ENCODE assay signal across 21 cellular contexts in genomic region chr16:87336850-87337240, GRCh38.
"Had no signal": no experiment of that assay in that cellular context is flagged by ENCODE, and none has a peak within 500 bp of the region (broad histone marks: within the 10 kb centered on the region; RNA-seq: fewer than 3 reads in every experiment).

No MANE protein-coding gene starts in this region.

- H3K79me2 ChIP-seq: hepatocyte had no signal

- ATAC-seq: T-cell had no signal

- H3K27ac Mint-ChIP-seq: activated CD4-positive, alpha-beta T cell treated with anti-CD3 and anti-CD28 coated beads, Interleukin-2, amount 10 ng/mL, durations not matched to agents 7 days and 5 days; dendritic cell treated with granulocyte-macrophage colony-stimulating factor and Interleukin-4, amounts not matched to agents 40 ng/mL and 50 ng/mL, for 4 days; nephron; type B pancreatic cell had no signal

- H3K4me3 ChIP-seq: adrenal gland, breast epithelium, esophagus squamous epithelium, hepatocyte, stomach had no signal

- H3K4me3 Mint-ChIP-seq: activated CD4-positive, alpha-beta T cell treated with anti-CD3 and anti-CD28 coated beads, Interleukin-2, amount 10 ng/mL, durations not matched to agents 7 days and 5 days; dendritic cell treated with granulocyte-macrophage colony-stimulating factor and Interleukin-4, amounts not matched to agents 40 ng/mL and 50 ng/mL, for 4 days; nephron; type B pancreatic cell had no signal

- H3K9me3 ChIP-seq: adrenal gland, breast epithelium, esophagus squamous epithelium, stomach had no signal

- H3K27me3 Mint-ChIP-seq: activated CD4-positive, alpha-beta T cell treated with anti-CD3 and anti-CD28 coated beads, Interleukin-2, amount 10 ng/mL, durations not matched to agents 7 days and 5 days; T-cell; type B pancreatic cell had no signal

- H3K27me3 ChIP-seq: adrenal gland, breast epithelium, esophagus squamous epithelium, hepatocyte, stomach had no signal

- H3K4me1 ChIP-seq: breast epithelium had no signal

- H2AFZ ChIP-seq: hepatocyte had no signal

- H3K27ac ChIP-seq: adrenal gland, breast epithelium, esophagus squamous epithelium, hepatocyte, stomach had no signal

- H3K4me2 ChIP-seq: hepatocyte had no signal

- H3K4me1 Mint-ChIP-seq: nephron had no signal

- H3K9me3 Mint-ChIP-seq: activated CD4-positive, alpha-beta T cell treated with anti-CD3 and anti-CD28 coated beads, Interleukin-2, amount 10 ng/mL, durations not matched to agents 7 days and 5 days; dendritic cell treated with granulocyte-macrophage colony-stimulating factor and Interleukin-4, amounts not matched to agents 40 ng/mL and 50 ng/mL, for 4 days; nephron; T-cell; type B pancreatic cell had no signal

- DNase-seq: activated CD4-positive, alpha-beta T cell treated with anti-CD3 and anti-CD28 coated beads, Interleukin-2, amount 10 ng/mL, durations not matched to agents 7 days and 5 days; activated CD4-positive, CD25-positive, alpha-beta regulatory T cell; activated CD8-positive, alpha-beta memory T cell treated with anti-CD3 and anti-CD28 coated beads, Interleukin-2, amount 50 U/mL, for 48 hours; activated effector memory CD4-positive, alpha-beta T cell treated with anti-CD3 and anti-CD28 coated beads, Interleukin-2, amount 50 U/mL, for 16 hours; activated naive CD4-positive, alpha-beta T cell treated with anti-CD3 and anti-CD28 coated beads, Interleukin-2, amount 50 U/mL, for 16 hours; activated T-cell treated with anti-CD3 and anti-CD28 coated beads, Interleukin-2, amount 50 U/mL, for 48 hours; effector CD8-positive, alpha-beta T cell; esophagus squamous epithelium; mesendoderm; occipital lobe; stimulated activated CD4-positive, alpha-beta T cell treated with anti-CD3 and anti-CD28 coated beads, Interleukin-1b, Interleukin-23, amount 100 ng/mL, for 48 hours; stimulated activated CD8-positive, alpha-beta memory T cell treated with anti-CD3 and anti-CD28 coated beads, Interleukin-4, amount 100 ng/mL, for 48 hours; stomach; T-cell; T-helper 9 cell had no signal
